12 cellular contexts compared by ENCODE assay signal in the genomic region with DNA sequence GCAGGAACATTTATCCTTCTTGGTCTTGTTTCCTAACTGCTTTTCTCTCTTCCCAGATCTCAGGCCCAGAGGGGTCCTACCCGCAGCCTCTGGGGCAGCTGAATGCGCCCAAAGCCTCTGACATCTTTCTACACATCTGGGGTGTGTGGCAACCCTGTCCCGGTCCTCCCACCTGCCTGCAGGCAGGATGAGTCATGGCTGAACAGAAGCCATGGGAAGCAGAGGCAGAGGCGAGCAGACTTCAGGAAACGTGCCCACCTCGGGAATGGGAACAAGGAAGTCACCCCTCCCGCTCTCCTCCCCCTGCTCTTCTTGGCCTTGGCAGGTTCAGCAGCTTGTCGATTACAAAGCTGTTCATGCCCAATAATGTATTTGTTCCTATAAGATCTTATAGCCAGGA. TPM values are rescaled to one million over a fixed set of nuclear protein-coding genes. Genes with fewer than 3 reads are reported as not detected.
DNase-seq lines count a peak whose midpoint lies in the region; ATAC-seq and TF ChIP-seq lines count a peak whose summit lies in the region.
"Had no signal": no experiment of that assay in that cellular context is flagged by ENCODE, and none has a peak within 500 bp of the region (broad histone marks: within the 10 kb centered on the region; RNA-seq: fewer than 3 reads in every experiment).

No MANE protein-coding gene starts in this region.

- TF ChIP-seq EP300 in stomach (IDR thresholded peaks at IDR 0.05), result no peak

- H3K4me1 ChIP-seq in PC-3 (ENCODE audit: insufficient read depth, low read length) (peaks cover 15% of the 10 kb centered on the region), fibroblast of lung (ENCODE audit: control insufficient read depth, extremely low read depth, insufficient read depth, low read length) (no peaks in the 10 kb centered on the region), stomach (peaks cover 0 to 8% (median 0%) of the 10 kb centered on the region in 4 donors)

- intact Hi-C loops in PC-3 (cut with micrococcal nuclease) (no loop called here), stomach (cut with DNase I; ENCODE audit: low total_unique reads) (no loop called here)

- CTCF ChIA-PET in PC-3 (lab: Charles Lee), result interaction anchor here (0.5 to 2.0 kb wide), 2 partner anchors 11 to 69 kb away, joined by 6 to 11 read pairs; a partner anchor contains a TSS

- ATAC-seq in PC-3, result peak; percentile 82
- ATAC-seq: activated naive CD8-positive, alpha-beta T cell treated with anti-CD3 and anti-CD28 coated beads, Interleukin-2, amount 50 U/mL, for 24 hours had no signal

- H3K4me3 ChIP-seq in PC-3 (ENCODE audit: low read length) (no peak overlapping the region), fibroblast of lung (replicated peaks in 1 of 4; ENCODE audit: control extremely low read depth in 1 of 4, insufficient read depth in 1 of 4, low read depth in 3 of 4, low read length in 4 of 4) (no peak overlapping the region), stomach (no peak overlapping the region)

- H3K36me3 ChIP-seq in PC-3 (ENCODE audit: low read depth, low read length) (no peaks in the 10 kb centered on the region), fibroblast of lung (ENCODE audit: control insufficient read depth, insufficient read depth, low read length) (no peaks in the 10 kb centered on the region), stomach (no peaks in the 10 kb centered on the region)

- H3K9ac ChIP-seq in PC-3 (ENCODE audit: low read length), result no peak overlapping the region
- no peak overlapping the region for H3K9ac ChIP-seq in fibroblast of lung (ENCODE audit: insufficient read depth, low read length)

- no peaks in the 10 kb centered on the region for H3K9me2 ChIP-seq in PC-3 (replicated peaks; ENCODE audit: low read length)

- H3K27me3 ChIP-seq in PC-3 (ENCODE audit: low read length) (no peaks in the 10 kb centered on the region), fibroblast of lung (ENCODE audit: control insufficient read depth, insufficient read depth, low read length) (peaks cover 2% of the 10 kb centered on the region), stomach (peaks cover 0 to 3% (median 0%) of the 10 kb centered on the region in 3 donors)

- H2AFZ ChIP-seq in PC-3 (ENCODE audit: low read length) (peak overlapping the region; percentile 18; the same call in 1 of the 2 replicates), fibroblast of lung (ENCODE audit: low read length) (no peak overlapping the region)

- POLR2A ChIA-PET in PC-3 (lab: Charles Lee; ENCODE audit: unreplicated experiment), result no interaction called here

- H3K9me3 ChIP-seq in PC-3 (ENCODE audit: low read length) (no peaks in the 10 kb centered on the region), fibroblast of lung (ENCODE audit: control insufficient read depth, insufficient read depth, low read depth, low read length) (no peaks in the 10 kb centered on the region), stomach (no peaks in the 10 kb centered on the region)

- no peak for TF ChIP-seq POLR2A in stomach (IDR thresholded peaks at IDR 0.05)

- H3K79me2 ChIP-seq in PC-3 (ENCODE audit: low read length), result no peaks in the 10 kb centered on the region
- no peaks in the 10 kb centered on the region for H3K79me2 ChIP-seq in fibroblast of lung (ENCODE audit: control insufficient read depth, insufficient read depth, low read length)

- DNase-seq in NCI-H82 (lab: John Stamatoyannopoulos, UW), result peak; percentile 45
- no peak for DNase-seq in NCI-H82 treated with DMSO at 0.1 percent for 48 hours (lab: John Stamatoyannopoulos, UW; ENCODE audit: unreplicated experiment)
- peak; percentile 79 for DNase-seq in PC-3
- DNase-seq in fibroblast of lung (ENCODE audit: low read depth in 2 of 2), result peak; percentile 23 to 39
- peak; percentile 35 for DNase-seq in stomach
- DNase-seq in NCI-H1092 treated with DMSO at 0.1 percent for 48 hours (lab: John Stamatoyannopoulos, UW), result no peak
- DNase-seq in GM19240 (ENCODE audit: insufficient read length, low spot score), result no peak
- no peak for DNase-seq in mesenteric fat pad (ENCODE audit: low spot score)
- DNase-seq: activated naive CD8-positive, alpha-beta T cell treated with anti-CD3 and anti-CD28 coated beads, Interleukin-2, amount 50 U/mL, for 24 hours; NCI-H1417 treated with DMSO at 0.1 percent for 48 hours had no signal

- 40 to 50% (median 48%) methylated on average over 8 of the region's 8 CpGs for WGBS in stomach, 5 donors

- H3K27ac ChIP-seq in PC-3 (ENCODE audit: low read length) (peak overlapping the region; percentile 21; the same call in 1 of the 2 replicates), fibroblast of lung (ENCODE audit: insufficient read depth, low read length) (no peak overlapping the region), stomach (no peak overlapping the region)

- TF ChIP-seq CTCF in PC-3 (conservative IDR thresholded peaks at IDR 0.05; ENCODE audit: low read depth, low read length) (no peak), fibroblast of lung (conservative IDR thresholded peaks at IDR 0.05 in 1 of 2, IDR thresholded peaks at IDR 0.05 in 1 of 2; ENCODE audit: low read depth in 1 of 2, low read length in 2 of 2) (no peak), stomach (IDR thresholded peaks at IDR 0.05) (no peak)

- no TSS peak for BruUV-seq in PC-3 (replicated peaks; lab: Mats Ljungman, UMichigan)

- H4K20me1 ChIP-seq in PC-3 (ENCODE audit: low read length) (no peaks in the 10 kb centered on the region), fibroblast of lung (ENCODE audit: control insufficient read depth, extremely low read depth, insufficient read depth, low read length) (no peaks in the 10 kb centered on the region)

- peak overlapping the region; percentile 46 for H3K4me2 ChIP-seq in PC-3 (ENCODE audit: low read length)
- H3K4me2 ChIP-seq in fibroblast of lung (ENCODE audit: extremely low read depth, insufficient read depth, low read length), result no peak overlapping the region

- H3F3A ChIP-seq in PC-3 (ENCODE audit: low read length, unreplicated experiment), result no peaks in the 10 kb centered on the region

RNA-seq across cellular contexts. Expression of a gene that starts 10.6 kb away (rescaled TPM):
- total RNA-seq in PC-3 (2014; rRNA removed) (1.3 and 1.8 TPM in 2 replicates), fibroblast of lung (0.51 and 2.6 TPM in 2 replicates), stomach (under 1 TPM in 1 of 5 donors, not detected in 4; 0.92 TPM), mesenteric fat pad (0.13 TPM)
- polyA plus RNA-seq in fibroblast of lung (0.22 and 1.7 TPM in 2 replicates), stomach (under 1 TPM; 0.05 to 0.92 (median 0.25) TPM)
- 0.29 and 3.1 TPM in 2 replicates for polyA plus RNA-seq in fibroblast of lung (2012)
- polyA minus RNA-seq in fibroblast of lung (ENCODE audit: low replicate concordance), result 0.86 and 5.2 TPM in 2 replicates
- total RNA-seq: mononuclear cell; T-helper 2 cell treated with Interferon-gamma antibody and Interleukin-4, amounts not matched to agents 100 ng/mL and 5 ng/mL, for 36 hours had no signal

Comparison
In these comparisons a context has a peak if more than half of its experiments do, and no peak if none do; other contexts are left out.
1. DNase-seq: peak in NCI-H82 (single experiment), PC-3 (single experiment), fibroblast of lung (2 of 2) and stomach (single experiment); none in NCI-H82 treated with DMSO at 0.1 percent for 48 hours (single experiment), NCI-H1092 treated with DMSO at 0.1 percent for 48 hours (single experiment), GM19240 (single experiment) and mesenteric fat pad (single experiment).